Comparison of ENCODE assay signal across 10 cellular contexts in genomic region chr10:35339946-35340345, GRCh38.
DNase-seq lines count a peak whose midpoint lies in the region; ATAC-seq and TF ChIP-seq lines count a peak whose summit lies in the region.
"Had no signal": no experiment of that assay in that cellular context is flagged by ENCODE, and none has a peak within 500 bp of the region (broad histone marks: within the 10 kb centered on the region; RNA-seq: fewer than 3 reads in every experiment).

No MANE protein-coding gene starts in this region.

- no peak for TF ChIP-seq CTCF in epithelial cell of esophagus (IDR thresholded peaks at IDR 0.05; ENCODE audit: insufficient read depth, low read depth, low read length, missing control alignments)

- DNase-seq in epithelial cell of esophagus (ENCODE audit: low read depth), result peak; percentile 25
- DNase-seq in NCI-H2227 (lab: John Stamatoyannopoulos, UW; ENCODE audit: unreplicated experiment), result no peak
- DNase-seq in NCI-H1930 (lab: John Stamatoyannopoulos, UW), result no peak
- no peak for DNase-seq in posterior cingulate gyrus
- DNase-seq: GOT3 had no signal

- H3K4me3 ChIP-seq in epithelial cell of esophagus (ENCODE audit: low read length), result no peak overlapping the region
- H3K4me3 ChIP-seq: lung had no signal

- ATAC-seq in GM18508 (IDR thresholded peaks at IDR 0.05; ENCODE audit: insufficient read depth, unreplicated experiment) (peak; percentile 47), GM21526 (IDR thresholded peaks at IDR 0.05; ENCODE audit: low FRiP score, unreplicated experiment) (peak; percentile 39), HG03469 (IDR thresholded peaks at IDR 0.05; ENCODE audit: unreplicated experiment) (peak; percentile 44), GM19324 (IDR thresholded peaks at IDR 0.05; ENCODE audit: low FRiP score, unreplicated experiment) (no peak)

- intact Hi-C loops in posterior cingulate gyrus (cut with DNase I), result loop anchor here (5.0 to 10.0 kb wide), 4 partner anchors 77 to 222 kb away; partner anchors contain the start of gene CREM
